Comparison of ENCODE assay signal across 33 cellular contexts in genomic region chr5:67813879-67814539, GRCh38.
A peak's percentile ranks its signal among the peaks of the same experiment; 100 is the strongest.
DNase-seq lines count a peak whose midpoint lies in the region; ATAC-seq, FAIRE-seq and TF ChIP-seq lines count a peak whose summit lies in the region.
"Had no signal": no experiment of that assay in that cellular context is flagged by ENCODE, and none has a peak within 500 bp of the region (broad histone marks: within the 10 kb centered on the region; RNA-seq: fewer than 3 reads in every experiment).

No MANE protein-coding gene starts in this region.

- 84% methylated on average over 6 of the region's 6 CpGs for WGBS in liver
- WGBS in HepG2 (ENCODE audit: low lambda C conversion rate): 93% methylated on average over 6 of the region's 6 CpGs
- WGBS in aorta, 2 donors: 5 to 6% methylated on average over 6 of the region's 6 CpGs

- H3K9ac ChIP-seq in liver (ENCODE audit: low read depth in 1 of 2, low read length in 2 of 2): no peak overlapping the region
- H3K9ac ChIP-seq in HepG2 (ENCODE audit: insufficient read depth, low read depth, low read length): no peak overlapping the region
- H3K9ac ChIP-seq: GM23248, parathyroid adenoma had no signal

- peaks cover 0 to 5% of the 10 kb centered on the region in 2 donors for H3K27me3 Mint-ChIP-seq in natural killer cell (ENCODE audit: low read depth in 2 of 2)
- H3K27me3 Mint-ChIP-seq: dendritic cell treated with granulocyte-macrophage colony-stimulating factor and Interleukin-4, amounts not matched to agents 40 ng/mL and 50 ng/mL, for 4 days; stimulated activated naive CD8-positive, alpha-beta T cell treated with anti-CD3 and anti-CD28 coated beads, Interleukin-15, amount 100 ng/mL, for 72 hours had no signal

- no peak overlapping the region for H3K27ac Mint-ChIP-seq in natural killer cell
- H3K27ac Mint-ChIP-seq: activated B cell treated with CpG ODN at 0.5 μM for 24 hours; activated CD4-positive, alpha-beta T cell treated with anti-CD3 and anti-CD28 coated beads, Interleukin-2, amount 10 ng/mL, durations not matched to agents 7 days and 5 days; activated naive CD8-positive, alpha-beta T cell treated with anti-CD3 and anti-CD28 coated beads for 36 hours; dendritic cell treated with granulocyte-macrophage colony-stimulating factor and Interleukin-4, amounts not matched to agents 40 ng/mL and 50 ng/mL, for 4 days; endodermal cell; memory B cell; stimulated activated naive CD8-positive, alpha-beta T cell treated with anti-CD3 and anti-CD28 coated beads, Interleukin-15, amount 100 ng/mL, for 72 hours had no signal

- no peak overlapping the region for H3K4me3 Mint-ChIP-seq in natural killer cell
- H3K4me3 Mint-ChIP-seq: activated B cell treated with CpG ODN at 0.5 μM for 24 hours; activated CD4-positive, alpha-beta T cell treated with anti-CD3 and anti-CD28 coated beads, Interleukin-2, amount 10 ng/mL, durations not matched to agents 7 days and 5 days; activated naive CD8-positive, alpha-beta T cell treated with anti-CD3 and anti-CD28 coated beads for 36 hours; central memory CD8-positive, alpha-beta T cell; dendritic cell treated with granulocyte-macrophage colony-stimulating factor and Interleukin-4, amounts not matched to agents 40 ng/mL and 50 ng/mL, for 4 days; endodermal cell; memory B cell; stimulated activated naive CD8-positive, alpha-beta T cell treated with anti-CD3 and anti-CD28 coated beads, Interleukin-15, amount 100 ng/mL, for 72 hours had no signal

- in situ Hi-C loops in HepG2 (cut with HindIII; ENCODE audit: extremely low pct_ligation_motif_present, low pct_unique_long_range_greater_than_20kb): no loop called here

- no peak overlapping the region for H3K4me3 ChIP-seq in liver (ENCODE audit: low read depth in 1 of 3, low read length in 3 of 3)
- no peak overlapping the region for H3K4me3 ChIP-seq in HepG2 (replicated peaks in 1 of 3; ENCODE audit: insufficient read depth in 1 of 3, low read depth in 2 of 3, low read length in 3 of 3)
- no peak overlapping the region for H3K4me3 ChIP-seq in fibroblast of the aortic adventitia (ENCODE audit: low read depth, low read length)
- H3K4me3 ChIP-seq in aorta (ENCODE audit: low read length in 2 of 2): no peak overlapping the region
- H3K4me3 ChIP-seq: GM23248, Peyer's patch, thyroid gland had no signal

- H3K4me1 ChIP-seq in liver (ENCODE audit: control insufficient read depth in 4 of 4, insufficient read depth in 4 of 4, low read length in 3 of 4) (peaks cover 5 to 31% (median 21%) of the 10 kb centered on the region in 4 donors), HepG2 (ENCODE audit: insufficient read depth, low read length) (peaks cover 29% of the 10 kb centered on the region), aorta (ENCODE audit: control insufficient read depth in 1 of 2, insufficient read depth in 2 of 2, low read length in 2 of 2) (peaks cover 3 to 10% of the 10 kb centered on the region in 2 donors)

- ATAC-seq in HepG2: no peak
- ATAC-seq in left colon: peak; percentile 8
- ATAC-seq in aorta (ENCODE audit: low FRiP score): peak; percentile 53
- no peak for ATAC-seq in HG03521 (IDR thresholded peaks at IDR 0.05; ENCODE audit: unreplicated experiment)
- no peak for ATAC-seq in natural killer cell
- ATAC-seq: esophagus mucosa; foreskin keratinocyte; stimulated activated naive CD8-positive, alpha-beta T cell treated with anti-CD3 and anti-CD28 coated beads, Interleukin-15, amount 100 ng/mL, for 72 hours had no signal

- TF ChIP-seq CTCF in liver (IDR thresholded peaks at IDR 0.05; ENCODE audit: low read depth, low read length, missing input control) (no peak), HepG2 (CRISPR knock-in tag; IDR thresholded peaks at IDR 0.05) (no peak), fibroblast of the aortic adventitia (IDR thresholded peaks at IDR 0.05; ENCODE audit: insufficient read depth, low read length) (no peak), natural killer cell (IDR thresholded peaks at IDR 0.05) (no peak)

- no peaks in the 10 kb centered on the region for H4K20me1 ChIP-seq in HepG2 (ENCODE audit: insufficient read depth, low read length)

- H3K36me3 Mint-ChIP-seq in natural killer cell: no peaks in the 10 kb centered on the region
- H3K36me3 Mint-ChIP-seq: activated naive CD8-positive, alpha-beta T cell treated with anti-CD3 and anti-CD28 coated beads for 36 hours had no signal

- H3K9me3 ChIP-seq in liver (ENCODE audit: control insufficient read depth in 4 of 4, low read length in 3 of 4): no peaks in the 10 kb centered on the region
- no peaks in the 10 kb centered on the region for H3K9me3 ChIP-seq in HepG2 (ENCODE audit: low read length)
- no peaks in the 10 kb centered on the region for H3K9me3 ChIP-seq in aorta (ENCODE audit: control insufficient read depth, low read length)
- H3K9me3 ChIP-seq: Peyer's patch, thyroid gland had no signal

- CTCF ChIA-PET in HepG2 (lab: Yijun Ruan, JAX; ENCODE audit: low intra/inter-chr PET ratio, low total read pairs): no interaction called here

- H3K36me3 ChIP-seq in liver (ENCODE audit: control insufficient read depth in 4 of 4, insufficient read depth in 3 of 4, low read depth in 1 of 4, low read length in 3 of 4): no peaks in the 10 kb centered on the region
- no peaks in the 10 kb centered on the region for H3K36me3 ChIP-seq in HepG2 (replicated peaks in 1 of 2; ENCODE audit: control insufficient read depth in 1 of 2, insufficient read depth in 2 of 2, low read length in 2 of 2)
- H3K36me3 ChIP-seq in aorta (ENCODE audit: control insufficient read depth in 1 of 2, insufficient read depth in 2 of 2, low read length in 1 of 2): no peaks in the 10 kb centered on the region
- H3K36me3 ChIP-seq: Peyer's patch, thyroid gland had no signal

- no peak overlapping the region for H3K27ac ChIP-seq in liver (ENCODE audit: low read depth in 1 of 2, low read length in 2 of 2)
- no peak overlapping the region for H3K27ac ChIP-seq in HepG2 (ENCODE audit: extremely low read length, insufficient read depth, low read length)
- no peak overlapping the region for H3K27ac ChIP-seq in aorta (ENCODE audit: low read depth in 1 of 2, low read length in 2 of 2)
- H3K27ac ChIP-seq: foreskin keratinocyte, GM23248, parathyroid adenoma, Peyer's patch, thyroid gland had no signal

- H3K4me2 ChIP-seq in HepG2 (ENCODE audit: low read depth, low read length): no peak overlapping the region

- intact Hi-C loops in HepG2 (cut with micrococcal nuclease; ENCODE audit: unreplicated experiment): no loop called here
- intact Hi-C loops in left colon (cut with DNase I, micrococcal nuclease): no loop called here
- intact Hi-C loops in aorta (cut with DNase I): no loop called here
- intact Hi-C loops in natural killer cell (cut with micrococcal nuclease): no loop called here

- peaks cover 11 to 12% of the 10 kb centered on the region in 2 donors for H3K4me1 Mint-ChIP-seq in natural killer cell
- H3K4me1 Mint-ChIP-seq: activated CD4-positive, alpha-beta T cell treated with anti-CD3 and anti-CD28 coated beads, Interleukin-2, amount 10 ng/mL, durations not matched to agents 7 days and 5 days; memory B cell; stimulated activated naive CD8-positive, alpha-beta T cell treated with anti-CD3 and anti-CD28 coated beads, Interleukin-15, amount 100 ng/mL, for 72 hours had no signal

- H3K79me2 ChIP-seq in HepG2 (ENCODE audit: insufficient read depth, low read length): no peaks in the 10 kb centered on the region
- H3K79me2 ChIP-seq: parathyroid adenoma had no signal

- TF ChIP-seq EP300 in HepG2 (IDR thresholded peaks at IDR 0.05; ENCODE audit: low read depth in 2 of 2, low read length in 2 of 2): no peak
- TF ChIP-seq EP300 in HepG2 (CRISPR knock-in tag; IDR thresholded peaks at IDR 0.05; ENCODE audit: borderline replicate concordance): no peak

- FAIRE-seq in HepG2 (lab: Jason Lieb, UNC): no peak
- FAIRE-seq: A204.1 had no signal

- no peak overlapping the region for H2AFZ ChIP-seq in HepG2 (ENCODE audit: low read length)
- H2AFZ ChIP-seq: GM23248, parathyroid adenoma had no signal

- TF ChIP-seq RAD21 in liver (IDR thresholded peaks at IDR 0.05) (no peak), HepG2 (CRISPR knock-in tag; IDR thresholded peaks at IDR 0.05) (no peak)

- no TSS peak for BruUV-seq in HepG2 (replicated peaks; lab: Mats Ljungman, UMichigan)

- POLR2A ChIA-PET in HepG2 (lab: Yijun Ruan, JAX): no interaction called here

- no peak for TF ChIP-seq POLR2A in HepG2 (IDR thresholded peaks at IDR 0.05; ENCODE audit: insufficient read depth in 1 of 2, low read depth in 2 of 2, low read length in 2 of 2)

- peaks cover 0 to 2% of the 10 kb centered on the region in 2 donors for H3K9me3 Mint-ChIP-seq in natural killer cell
- H3K9me3 Mint-ChIP-seq: activated B cell treated with CpG ODN at 0.5 μM for 24 hours; activated CD4-positive, alpha-beta T cell treated with anti-CD3 and anti-CD28 coated beads, Interleukin-2, amount 10 ng/mL, durations not matched to agents 7 days and 5 days; activated naive CD8-positive, alpha-beta T cell treated with anti-CD3 and anti-CD28 coated beads for 36 hours; memory B cell had no signal

- DNase-seq in HepG2 (ENCODE audit: low spot score): no peak
- peak; percentile 75 for DNase-seq in fibroblast of the aortic adventitia (ENCODE audit: low read depth)
- DNase-seq in left colon: no peak
- no peak for DNase-seq in aorta
- DNase-seq in GOT3 (lab: John Stamatoyannopoulos, UW): no peak
- no peak for DNase-seq in natural killer cell
- DNase-seq: activated B cell treated with CpG ODN at 0.5 μM for 24 hours; activated CD4-positive, alpha-beta T cell treated with anti-CD3 and anti-CD28 coated beads, Interleukin-2, amount 10 ng/mL, durations not matched to agents 7 days and 5 days; activated effector memory CD4-positive, alpha-beta T cell treated with Interleukin-2 at 50 U/mL for 16 hours; activated naive CD8-positive, alpha-beta T cell treated with anti-CD3 and anti-CD28 coated beads for 36 hours; activated T-cell treated with anti-CD3 and anti-CD28 coated beads, Interleukin-2, amount 50 U/mL, for 1 hour; anterior cingulate cortex; endodermal cell; foreskin keratinocyte; GM23248; head of caudate nucleus; KG1; NCI-H1436; NCI-H2081; Peyer's patch; retina; SIG-M5; stimulated activated naive CD8-positive, alpha-beta T cell treated with anti-CD3 and anti-CD28 coated beads, Interleukin-15, amount 100 ng/mL, for 72 hours; T-helper 9 cell; thyroid gland had no signal

- no peaks in the 10 kb centered on the region for H3K27me3 ChIP-seq in liver (ENCODE audit: control insufficient read depth in 4 of 4, insufficient read depth in 4 of 4, low read length in 3 of 4)
- H3K27me3 ChIP-seq in HepG2 (ENCODE audit: control insufficient read depth in 1 of 2, insufficient read depth in 2 of 2, low read length in 2 of 2): no peaks in the 10 kb centered on the region
- H3K27me3 ChIP-seq in aorta (ENCODE audit: control insufficient read depth in 1 of 2, insufficient read depth in 2 of 2, low read length in 1 of 2): no peaks in the 10 kb centered on the region
- H3K27me3 ChIP-seq: foreskin keratinocyte, Peyer's patch, thyroid gland had no signal

TF ChIP-seq in liver, 16 proteins besides CTCF, POLR2A, EP300 and RAD21 (continues in another document):
- no peak for TF ChIP-seq FOXA1 (IDR thresholded peaks at IDR 0.05)
- TF ChIP-seq GABPA (IDR thresholded peaks at IDR 0.05 in 1 of 2, conservative IDR thresholded peaks at IDR 0.05 in 1 of 2): no peak

TF ChIP-seq in HepG2, 621 proteins besides CTCF, POLR2A, EP300 and RAD21 (continues in another document):
- no peak for TF ChIP-seq FOXA3 (CRISPR knock-in tag; IDR thresholded peaks at IDR 0.05)

Comparison
In these comparisons a context has a peak if more than half of its experiments do, and no peak if none do; other contexts are left out.
1. ATAC-seq: peak in left colon (single experiment) and aorta (single experiment); none in HepG2 (single experiment), HG03521 (single experiment) and natural killer cell (0 of 3).